In the genomic region with DNA sequence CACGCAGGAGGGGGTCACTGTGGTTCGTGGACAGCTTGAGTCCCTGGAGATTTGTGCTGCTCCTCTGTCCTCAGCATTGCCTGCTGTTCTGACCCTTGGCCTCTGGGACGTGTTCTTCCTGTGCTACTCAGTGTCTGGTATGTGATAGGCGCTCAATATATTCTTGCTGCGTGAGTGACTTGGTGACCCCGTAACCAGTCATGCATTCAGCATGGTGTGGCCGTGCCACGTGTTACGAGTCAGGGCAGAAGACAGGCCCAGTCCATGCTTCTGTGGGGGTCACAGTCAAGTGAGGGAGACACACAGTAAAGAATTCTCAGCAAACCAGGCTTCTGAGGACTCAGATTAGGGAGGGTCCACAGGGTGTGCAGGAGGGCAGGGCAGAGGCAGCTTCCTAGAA, we compare ENCODE assay signal across 10 cellular contexts. TPM values are rescaled to one million over a fixed set of nuclear protein-coding genes. Genes with fewer than 3 reads are reported as not detected.
DNase-seq lines count a peak whose midpoint lies in the region; ATAC-seq and TF ChIP-seq lines count a peak whose summit lies in the region.
"Had no signal": no experiment of that assay in that cellular context is flagged by ENCODE, and none has a peak within 500 bp of the region (broad histone marks: within the 10 kb centered on the region; RNA-seq: fewer than 3 reads in every experiment).

No MANE protein-coding gene starts in this region.

- no peaks in the 10 kb centered on the region for H3K9me2 ChIP-seq in Karpas-422 (replicated peaks; ENCODE audit: insufficient read depth, low read length)

- no peaks in the 10 kb centered on the region for H3K9me3 Mint-ChIP-seq in endodermal cell

- H3K27ac ChIP-seq in Karpas-422 (ENCODE audit: low read length) (no peak overlapping the region), endodermal cell (ENCODE audit: low read depth, low read length) (no peak overlapping the region)

- TF ChIP-seq CTCF in endodermal cell (conservative IDR thresholded peaks at IDR 0.05), result no peak

- H3K9me3 ChIP-seq in Karpas-422 (ENCODE audit: low read length) (no peaks in the 10 kb centered on the region), endodermal cell (ENCODE audit: control insufficient read depth, low read length) (no peaks in the 10 kb centered on the region)

- H3K36me3 Mint-ChIP-seq in endodermal cell (ENCODE audit: low read depth), result peaks cover 26% of the 10 kb centered on the region

- H3K4me2 ChIP-seq in Karpas-422 (ENCODE audit: low read depth, low read length, poor library complexity, severe bottlenecking), result no peak overlapping the region

- no peak for DNase-seq in Karpas-422
- peak; percentile 39 for DNase-seq in endodermal cell
- DNase-seq in retina, result peak; percentile 39
- no peak for DNase-seq in epidermal melanocyte (ENCODE audit: insufficient read length, low spot score)
- DNase-seq: activated CD4-positive, alpha-beta T cell treated with anti-CD3 and anti-CD28 coated beads for 48 hours; amygdala; mammary epithelial cell; NCI-H345 had no signal

- ATAC-seq in GM21576 (IDR thresholded peaks at IDR 0.05; ENCODE audit: unreplicated experiment) (no peak), GM19035 (IDR thresholded peaks at IDR 0.05; ENCODE audit: unreplicated experiment) (no peak)

- no peak overlapping the region for H2AFZ ChIP-seq in Karpas-422 (ENCODE audit: low read length)

- H3K27me3 Mint-ChIP-seq in endodermal cell (ENCODE audit: insufficient read depth), result peaks cover 52% of the 10 kb centered on the region

- H3K36me3 ChIP-seq in Karpas-422 (ENCODE audit: insufficient read depth, low read length) (no peaks in the 10 kb centered on the region), endodermal cell (ENCODE audit: control insufficient read depth, insufficient read depth, low read length) (peaks cover 11% of the 10 kb centered on the region)

- peaks cover 97% of the 10 kb centered on the region for H3K79me2 ChIP-seq in Karpas-422 (ENCODE audit: low read length)

- no peaks in the 10 kb centered on the region for H3K27me3 ChIP-seq in Karpas-422 (ENCODE audit: low read length)
- H3K27me3 ChIP-seq in endodermal cell (ENCODE audit: control insufficient read depth, insufficient read depth, low read length, poor library complexity, severe bottlenecking), result peaks cover 66% of the 10 kb centered on the region

- H3K9ac ChIP-seq in Karpas-422 (ENCODE audit: low read length) (0 out of 2 replicates have a peak overlapping the region, but pooled peaks have one; percentile 5), endodermal cell (ENCODE audit: extremely low read depth, low read length, poor library complexity, severe bottlenecking) (no peak overlapping the region)

- 90 to 93% methylated on average over 9 of the region's 9 CpGs for WGBS in endodermal cell (ENCODE audit: insufficient coverage in 1 of 2, insufficient read length in 1 of 2), 2 experiments

- H3K4me1 Mint-ChIP-seq in endodermal cell, result peaks cover 63% of the 10 kb centered on the region

- no peak overlapping the region for H3K27ac Mint-ChIP-seq in endodermal cell

- H4K20me1 ChIP-seq in Karpas-422 (ENCODE audit: insufficient read depth, low read depth, low read length), result peaks cover 36% of the 10 kb centered on the region

- H3K4me1 ChIP-seq in Karpas-422 (ENCODE audit: low read length) (peaks cover 28% of the 10 kb centered on the region), endodermal cell (ENCODE audit: control insufficient read depth, insufficient read depth, low read length) (peaks cover 19% of the 10 kb centered on the region)

- H3K4me3 Mint-ChIP-seq in endodermal cell, result no peak overlapping the region

- no peak overlapping the region for H3K4me3 ChIP-seq in Karpas-422 (ENCODE audit: low read length)
- H3K4me3 ChIP-seq in endodermal cell (ENCODE audit: low read length), result no peak overlapping the region

RNA-seq across cellular contexts. Expression of gene PPP1R37, which starts 7.8 kb away (rescaled TPM):
- 8.0 and 21.0 TPM in 2 replicates for total RNA-seq in Karpas-422 (2014; rRNA removed; shearing (Covaris generic); ENCODE audit: low replicate concordance)
- total RNA-seq in endodermal cell, result 10 to 100 TPM; 23.6 to 32.5 TPM
- polyA plus RNA-seq in endodermal cell (2013, experiment 1 of 2), result 22.4 TPM
- 20.6 TPM for polyA plus RNA-seq in endodermal cell (2013, experiment 2 of 2)

RNA-seq across cellular contexts. Expression of gene GEMIN7, which starts 21.7 kb away (rescaled TPM):
- 85.2 and 91.1 TPM in 2 replicates for total RNA-seq in Karpas-422 (2014; rRNA removed; shearing (Covaris generic); ENCODE audit: low replicate concordance)
- 10 to 100 TPM; 56.3 to 56.6 TPM for total RNA-seq in endodermal cell
- polyA plus RNA-seq in endodermal cell (2013, experiment 1 of 2), result 36.7 TPM
- polyA plus RNA-seq in endodermal cell (2013, experiment 2 of 2), result 36.0 TPM

RNA-seq across cellular contexts. Expression of gene ZNF296, which starts 24.5 kb away (rescaled TPM):
- 3.9 and 4.7 TPM in 2 replicates for total RNA-seq in Karpas-422 (2014; rRNA removed; shearing (Covaris generic); ENCODE audit: low replicate concordance)
- total RNA-seq in endodermal cell, result 1 to 10 TPM; 2.1 to 8.5 TPM
- polyA plus RNA-seq in endodermal cell (2013, experiment 1 of 2), result 1.2 TPM
- polyA plus RNA-seq in endodermal cell (2013, experiment 2 of 2), result 1.1 TPM

RNA-seq across cellular contexts. Expression of gene NKPD1, which starts 60.0 kb away (rescaled TPM):
- 1.2 TPM in 1 of 2 replicates, not detected in the other for total RNA-seq in Karpas-422 (2014; rRNA removed; shearing (Covaris generic); ENCODE audit: low replicate concordance)
- under 1 TPM; 0.15 to 0.22 TPM for total RNA-seq in endodermal cell
- polyA plus RNA-seq in endodermal cell (2013, experiment 1 of 2), result 0.25 TPM
- polyA plus RNA-seq in endodermal cell (2013, experiment 2 of 2), result 0.21 TPM

Comparison
In these comparisons a context has a peak if more than half of its experiments do, and no peak if none do; other contexts are left out.
1. DNase-seq: peak in endodermal cell (single experiment) and retina (single experiment); none in Karpas-422 (single experiment) and epidermal melanocyte (single experiment).